In genomic region chr15:31975446-31976229, GRCh38 we compare ENCODE assay signal across 8 cellular contexts. TPM values are rescaled to one million over a fixed set of nuclear protein-coding genes. Genes with fewer than 3 reads are reported as not detected.
DNase-seq lines count a peak whose midpoint lies in the region; ATAC-seq and TF ChIP-seq lines count a peak whose summit lies in the region.

No MANE protein-coding gene starts in this region.

- no peaks in the 10 kb centered on the region for H3K27me3 ChIP-seq in CD4-positive, alpha-beta memory T cell (ENCODE audit: insufficient read depth, low read length)
- H3K27me3 ChIP-seq in KMS-11 (ENCODE audit: insufficient read depth, low read depth), result no peaks in the 10 kb centered on the region

- H3K27ac ChIP-seq in CD4-positive, alpha-beta memory T cell (ENCODE audit: low read depth, low read length), result no peak overlapping the region
- no peak overlapping the region for H3K27ac ChIP-seq in KMS-11

- in situ Hi-C loops in astrocyte of the cerebellum (cut with HindIII; ENCODE audit: low sequenced_read_pairs), result no loop called here

- no peaks in the 10 kb centered on the region for H4K20me1 ChIP-seq in KMS-11 (ENCODE audit: insufficient read depth)

- DNase-seq in CD4-positive, alpha-beta memory T cell, result no peak
- DNase-seq in astrocyte of the cerebellum (ENCODE audit: low read depth) (no peak), mucosa of descending colon (peak; percentile 59 to 72 (median 66)), NCI-H2196 (lab: John Stamatoyannopoulos, UW; ENCODE audit: unreplicated experiment) (no peak)

- no peaks in the 10 kb centered on the region for H3K79me2 ChIP-seq in KMS-11 (ENCODE audit: insufficient read depth, low read depth)

- CTCF ChIA-PET in CD4-positive, alpha-beta memory T cell (lab: Charles Lee; ENCODE audit: partially characterized antibody), result interaction anchor here (0.9 to 1.5 kb wide), 2 partner anchors 8 to 21 kb away, joined by 3 to 4 read pairs; no protein-coding TSS in a partner anchor

- POLR2A ChIA-PET in CD4-positive, alpha-beta memory T cell (lab: Charles Lee; ENCODE audit: partially characterized antibody), result no interaction called here

- TF ChIP-seq CTCF in KMS-11 (conservative IDR thresholded peaks at IDR 0.05; ENCODE audit: low read depth, low read length) (no peak; the same call in 1 of the 2 replicates), astrocyte of the cerebellum (IDR thresholded peaks at IDR 0.05; ENCODE audit: low read depth, low read length, missing control alignments) (peak; percentile 19), mucosa of descending colon (IDR thresholded peaks at IDR 0.05) (no peak)

- no peak overlapping the region for H3K4me3 ChIP-seq in CD4-positive, alpha-beta memory T cell (ENCODE audit: low read length in 2 of 2)
- no peak overlapping the region for H3K4me3 ChIP-seq in KMS-11 (IDR thresholded peaks at IDR 0.05; ENCODE audit: insufficient read depth, low read depth, low read length)
- H3K4me3 ChIP-seq in astrocyte of the cerebellum (ENCODE audit: low read depth, low read length), result peak overlapping the region; percentile 17
- H3K4me3 ChIP-seq in mucosa of descending colon, result no peak overlapping the region

- intact Hi-C loops in CD4-positive, alpha-beta memory T cell (cut with micrococcal nuclease), result loop anchor here (5.0 kb wide), 1 partner anchor 1313 kb away; no protein-coding TSS in a partner anchor
- intact Hi-C loops in mucosa of descending colon (cut with DNase I, micrococcal nuclease), result loop anchor here in 1 of 2 donors (5.0 kb wide), 1 partner anchor 52 kb away; no protein-coding TSS in a partner anchor

- peaks cover 15 to 24% of the 10 kb centered on the region in 2 donors for H3K27me3 Mint-ChIP-seq in CD4-positive, alpha-beta memory T cell

- H3K36me3 Mint-ChIP-seq in CD4-positive, alpha-beta memory T cell, result no peaks in the 10 kb centered on the region

- peaks cover 6 to 19% (median 12%) of the 10 kb centered on the region in 4 donors for H3K4me1 Mint-ChIP-seq in CD4-positive, alpha-beta memory T cell

- H2AFZ ChIP-seq in KMS-11 (ENCODE audit: low read depth), result peak overlapping the region; percentile 11; the same call in 1 of the 2 replicates

- H3K4me3 Mint-ChIP-seq in CD4-positive, alpha-beta memory T cell, result peak overlapping the region in 6 of 8 donors; percentile 27 to 76 (median 56)

- H3K9ac ChIP-seq in KMS-11, result no peak overlapping the region

- H3K36me3 ChIP-seq in CD4-positive, alpha-beta memory T cell (ENCODE audit: insufficient read depth, low read length), result no peaks in the 10 kb centered on the region
- no peaks in the 10 kb centered on the region for H3K36me3 ChIP-seq in KMS-11 (ENCODE audit: insufficient read depth)
- H3K36me3 ChIP-seq in mucosa of descending colon (ENCODE audit: low read depth), result no peaks in the 10 kb centered on the region

- peak; percentile 83 for ATAC-seq in mucosa of descending colon
- no peak for ATAC-seq in HG02759 (IDR thresholded peaks at IDR 0.05; ENCODE audit: unreplicated experiment)
- no peak for ATAC-seq in HG02938 (IDR thresholded peaks at IDR 0.05; ENCODE audit: unreplicated experiment)
- ATAC-seq in HG03571 (IDR thresholded peaks at IDR 0.05; ENCODE audit: unreplicated experiment), result no peak

- no peaks in the 10 kb centered on the region for H3K9me3 Mint-ChIP-seq in CD4-positive, alpha-beta memory T cell

- H3K4me1 ChIP-seq in CD4-positive, alpha-beta memory T cell (ENCODE audit: insufficient read depth, low read length), result peaks cover 10% of the 10 kb centered on the region
- no peaks in the 10 kb centered on the region for H3K4me1 ChIP-seq in KMS-11 (ENCODE audit: low read depth, poor library complexity, severe bottlenecking)
- peaks cover 6% of the 10 kb centered on the region for H3K4me1 ChIP-seq in mucosa of descending colon (ENCODE audit: low read depth)

- H3K9me3 ChIP-seq in CD4-positive, alpha-beta memory T cell (ENCODE audit: control insufficient read depth in 1 of 2, low read length in 2 of 2), result no peaks in the 10 kb centered on the region
- no peaks in the 10 kb centered on the region for H3K9me3 ChIP-seq in mucosa of descending colon

- no peak overlapping the region for H3K4me2 ChIP-seq in KMS-11

- peak overlapping the region in 1 of 7 donors; percentile 64 for H3K27ac Mint-ChIP-seq in CD4-positive, alpha-beta memory T cell

RNA-seq across cellular contexts. Expression of gene CHRNA7, which starts 54.7 kb away (rescaled TPM):
- total RNA-seq in CD4-positive, alpha-beta memory T cell, result not detected
- under 1 TPM in 1 of 2 donors, not detected in 1; 0.35 TPM for polyA plus RNA-seq in CD4-positive, alpha-beta memory T cell
- 10 to 100 TPM in 1 of 3 donors, 1 to 10 TPM in 2; 3.4 to 12.2 (median 5.3) TPM for total RNA-seq in mucosa of descending colon

Comparison
In these comparisons a context has a peak if more than half of its experiments do, and no peak if none do; other contexts are left out.
1. DNase-seq: peak in mucosa of descending colon (3 of 3); none in CD4-positive, alpha-beta memory T cell (0 of 5), astrocyte of the cerebellum (single experiment) and NCI-H2196 (single experiment).